ENCODE assay signal across 2 cellular contexts in genomic region chrX:107135965-107136307, GRCh38.
TF ChIP-seq lines count a peak whose summit lies in the region.

No MANE protein-coding gene starts in this region.

TF ChIP-seq in IMR-90, 13 proteins besides CTCF, POLR2A, EP300 and RAD21:
- TF ChIP-seq USF2 (IDR thresholded peaks at IDR 0.05; ENCODE audit: low read depth, low read length): no peak
- TF ChIP-seq FOS (IDR thresholded peaks at IDR 0.05; ENCODE audit: low read depth, low read length): no peak
- peak; percentile 12; the same call in 1 of the 2 replicates for TF ChIP-seq MAFK (IDR thresholded peaks at IDR 0.05; ENCODE audit: low read depth, low read length)

TF ChIP-seq in K562, 482 proteins besides CTCF, POLR2A, EP300 and RAD21 (continues in another document):
- TF ChIP-seq DNMT1 (IDR thresholded peaks at IDR 0.05): no peak
- TF ChIP-seq ZNF311 (CRISPR knock-in tag; IDR thresholded peaks at IDR 0.05): no peak
- TF ChIP-seq SMARCC2 (IDR thresholded peaks at IDR 0.05; ENCODE audit: low read depth): peak; percentile 78; the same call in 1 of the 2 replicates
- no peak for TF ChIP-seq RBFOX2 (IDR thresholded peaks at IDR 0.05; ENCODE audit: low read depth, low read length)
- TF ChIP-seq BRD9 (IDR thresholded peaks at IDR 0.05; ENCODE audit: low read depth, partially characterized antibody): peak; percentile 47
- TF ChIP-seq GTF2E2 (tag; IDR thresholded peaks at IDR 0.05): peak; percentile 55; the same call in 1 of the 2 replicates
- TF ChIP-seq FOS (IDR thresholded peaks at IDR 0.05; ENCODE audit: extremely low read depth, insufficient read length): no peak
- TF ChIP-seq DDX20 (tag; IDR thresholded peaks at IDR 0.05; ENCODE audit: low read depth): no peak
- peak; percentile 64; the same call in 1 of the 2 replicates for TF ChIP-seq FOSL1 (tag; conservative IDR thresholded peaks at IDR 0.05)
- TF ChIP-seq NCOA2 (IDR thresholded peaks at IDR 0.05; ENCODE audit: partially characterized antibody in 2 of 2): no peak
- TF ChIP-seq KDM1A (IDR thresholded peaks at IDR 0.05): 0 out of 4 replicates have a peak, but pooled peaks of 1 of the 2 experiments have one; percentile 14
- 0 out of 2 replicates have a peak, but pooled peaks have one; percentile 30 for TF ChIP-seq LEF1 (IDR thresholded peaks at IDR 0.05)
- TF ChIP-seq, protein P1, sequence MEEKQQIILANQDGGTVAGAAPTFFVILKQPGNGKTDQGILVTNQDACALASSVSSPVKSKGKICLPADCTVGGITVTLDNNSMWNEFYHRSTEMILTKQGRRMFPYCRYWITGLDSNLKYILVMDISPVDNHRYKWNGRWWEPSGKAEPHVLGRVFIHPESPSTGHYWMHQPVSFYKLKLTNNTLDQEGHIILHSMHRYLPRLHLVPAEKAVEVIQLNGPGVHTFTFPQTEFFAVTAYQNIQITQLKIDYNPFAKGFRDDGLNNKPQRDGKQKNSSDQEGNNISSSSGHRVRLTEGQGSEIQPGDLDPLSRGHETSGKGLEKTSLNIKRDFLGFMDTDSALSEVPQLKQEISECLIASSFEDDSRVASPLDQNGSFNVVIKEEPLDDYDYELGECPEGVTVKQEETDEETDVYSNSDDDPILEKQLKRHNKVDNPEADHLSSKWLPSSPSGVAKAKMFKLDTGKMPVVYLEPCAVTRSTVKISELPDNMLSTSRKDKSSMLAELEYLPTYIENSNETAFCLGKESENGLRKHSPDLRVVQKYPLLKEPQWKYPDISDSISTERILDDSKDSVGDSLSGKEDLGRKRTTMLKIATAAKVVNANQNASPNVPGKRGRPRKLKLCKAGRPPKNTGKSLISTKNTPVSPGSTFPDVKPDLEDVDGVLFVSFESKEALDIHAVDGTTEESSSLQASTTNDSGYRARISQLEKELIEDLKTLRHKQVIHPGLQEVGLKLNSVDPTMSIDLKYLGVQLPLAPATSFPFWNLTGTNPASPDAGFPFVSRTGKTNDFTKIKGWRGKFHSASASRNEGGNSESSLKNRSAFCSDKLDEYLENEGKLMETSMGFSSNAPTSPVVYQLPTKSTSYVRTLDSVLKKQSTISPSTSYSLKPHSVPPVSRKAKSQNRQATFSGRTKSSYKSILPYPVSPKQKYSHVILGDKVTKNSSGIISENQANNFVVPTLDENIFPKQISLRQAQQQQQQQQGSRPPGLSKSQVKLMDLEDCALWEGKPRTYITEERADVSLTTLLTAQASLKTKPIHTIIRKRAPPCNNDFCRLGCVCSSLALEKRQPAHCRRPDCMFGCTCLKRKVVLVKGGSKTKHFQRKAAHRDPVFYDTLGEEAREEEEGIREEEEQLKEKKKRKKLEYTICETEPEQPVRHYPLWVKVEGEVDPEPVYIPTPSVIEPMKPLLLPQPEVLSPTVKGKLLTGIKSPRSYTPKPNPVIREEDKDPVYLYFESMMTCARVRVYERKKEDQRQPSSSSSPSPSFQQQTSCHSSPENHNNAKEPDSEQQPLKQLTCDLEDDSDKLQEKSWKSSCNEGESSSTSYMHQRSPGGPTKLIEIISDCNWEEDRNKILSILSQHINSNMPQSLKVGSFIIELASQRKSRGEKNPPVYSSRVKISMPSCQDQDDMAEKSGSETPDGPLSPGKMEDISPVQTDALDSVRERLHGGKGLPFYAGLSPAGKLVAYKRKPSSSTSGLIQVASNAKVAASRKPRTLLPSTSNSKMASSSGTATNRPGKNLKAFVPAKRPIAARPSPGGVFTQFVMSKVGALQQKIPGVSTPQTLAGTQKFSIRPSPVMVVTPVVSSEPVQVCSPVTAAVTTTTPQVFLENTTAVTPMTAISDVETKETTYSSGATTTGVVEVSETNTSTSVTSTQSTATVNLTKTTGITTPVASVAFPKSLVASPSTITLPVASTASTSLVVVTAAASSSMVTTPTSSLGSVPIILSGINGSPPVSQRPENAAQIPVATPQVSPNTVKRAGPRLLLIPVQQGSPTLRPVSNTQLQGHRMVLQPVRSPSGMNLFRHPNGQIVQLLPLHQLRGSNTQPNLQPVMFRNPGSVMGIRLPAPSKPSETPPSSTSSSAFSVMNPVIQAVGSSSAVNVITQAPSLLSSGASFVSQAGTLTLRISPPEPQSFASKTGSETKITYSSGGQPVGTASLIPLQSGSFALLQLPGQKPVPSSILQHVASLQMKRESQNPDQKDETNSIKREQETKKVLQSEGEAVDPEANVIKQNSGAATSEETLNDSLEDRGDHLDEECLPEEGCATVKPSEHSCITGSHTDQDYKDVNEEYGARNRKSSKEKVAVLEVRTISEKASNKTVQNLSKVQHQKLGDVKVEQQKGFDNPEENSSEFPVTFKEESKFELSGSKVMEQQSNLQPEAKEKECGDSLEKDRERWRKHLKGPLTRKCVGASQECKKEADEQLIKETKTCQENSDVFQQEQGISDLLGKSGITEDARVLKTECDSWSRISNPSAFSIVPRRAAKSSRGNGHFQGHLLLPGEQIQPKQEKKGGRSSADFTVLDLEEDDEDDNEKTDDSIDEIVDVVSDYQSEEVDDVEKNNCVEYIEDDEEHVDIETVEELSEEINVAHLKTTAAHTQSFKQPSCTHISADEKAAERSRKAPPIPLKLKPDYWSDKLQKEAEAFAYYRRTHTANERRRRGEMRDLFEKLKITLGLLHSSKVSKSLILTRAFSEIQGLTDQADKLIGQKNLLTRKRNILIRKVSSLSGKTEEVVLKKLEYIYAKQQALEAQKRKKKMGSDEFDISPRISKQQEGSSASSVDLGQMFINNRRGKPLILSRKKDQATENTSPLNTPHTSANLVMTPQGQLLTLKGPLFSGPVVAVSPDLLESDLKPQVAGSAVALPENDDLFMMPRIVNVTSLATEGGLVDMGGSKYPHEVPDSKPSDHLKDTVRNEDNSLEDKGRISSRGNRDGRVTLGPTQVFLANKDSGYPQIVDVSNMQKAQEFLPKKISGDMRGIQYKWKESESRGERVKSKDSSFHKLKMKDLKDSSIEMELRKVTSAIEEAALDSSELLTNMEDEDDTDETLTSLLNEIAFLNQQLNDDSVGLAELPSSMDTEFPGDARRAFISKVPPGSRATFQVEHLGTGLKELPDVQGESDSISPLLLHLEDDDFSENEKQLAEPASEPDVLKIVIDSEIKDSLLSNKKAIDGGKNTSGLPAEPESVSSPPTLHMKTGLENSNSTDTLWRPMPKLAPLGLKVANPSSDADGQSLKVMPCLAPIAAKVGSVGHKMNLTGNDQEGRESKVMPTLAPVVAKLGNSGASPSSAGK (IDR thresholded peaks at IDR 0.05): 0 out of 2 replicates have a peak, but pooled peaks have one; percentile 11
- no peak for TF ChIP-seq KLF13 (tag; IDR thresholded peaks at IDR 0.05; ENCODE audit: borderline replicate concordance, low read depth)
- TF ChIP-seq ZFPM2 (CRISPR knock-in tag; IDR thresholded peaks at IDR 0.05): no peak
- no peak for TF ChIP-seq ZNF263 (CRISPR knock-in tag; IDR thresholded peaks at IDR 0.05; ENCODE audit: borderline replicate concordance)
- peak; percentile 7; the same call in 1 of the 2 replicates for TF ChIP-seq ATF3 (IDR thresholded peaks at IDR 0.05)
- no peak for TF ChIP-seq ATF3 (CRISPR knock-in tag; conservative IDR thresholded peaks at IDR 0.05)
- peak; percentile 33; the same call in 1 of the 2 replicates for TF ChIP-seq DPF2 (IDR thresholded peaks at IDR 0.05)
- TF ChIP-seq MAFK (IDR thresholded peaks at IDR 0.05; ENCODE audit: low read length): peak; percentile 7; the same call in 1 of the 2 replicates
- no peak for TF ChIP-seq ZNF766 (CRISPR knock-in tag; conservative IDR thresholded peaks at IDR 0.05)
- TF ChIP-seq ZNF431 (CRISPR knock-in tag; IDR thresholded peaks at IDR 0.05): no peak
- TF ChIP-seq, protein P2, sequence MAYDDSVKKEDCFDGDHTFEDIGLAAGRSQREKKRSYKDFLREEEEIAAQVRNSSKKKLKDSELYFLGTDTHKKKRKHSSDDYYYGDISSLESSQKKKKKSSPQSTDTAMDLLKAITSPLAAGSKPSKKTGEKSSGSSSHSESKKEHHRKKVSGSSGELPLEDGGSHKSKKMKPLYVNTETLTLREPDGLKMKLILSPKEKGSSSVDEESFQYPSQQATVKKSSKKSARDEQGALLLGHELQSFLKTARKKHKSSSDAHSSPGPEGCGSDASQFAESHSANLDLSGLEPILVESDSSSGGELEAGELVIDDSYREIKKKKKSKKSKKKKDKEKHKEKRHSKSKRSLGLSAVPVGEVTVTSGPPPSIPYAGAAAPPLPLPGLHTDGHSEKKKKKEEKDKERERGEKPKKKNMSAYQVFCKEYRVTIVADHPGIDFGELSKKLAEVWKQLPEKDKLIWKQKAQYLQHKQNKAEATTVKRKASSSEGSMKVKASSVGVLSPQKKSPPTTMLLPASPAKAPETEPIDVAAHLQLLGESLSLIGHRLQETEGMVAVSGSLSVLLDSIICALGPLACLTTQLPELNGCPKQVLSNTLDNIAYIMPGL (CRISPR knock-in tag; IDR thresholded peaks at IDR 0.05): no peak
- no peak for TF ChIP-seq YY1 (IDR thresholded peaks at IDR 0.05; ENCODE audit: borderline replicate concordance in 1 of 3, control insufficient read depth in 1 of 3, extremely low read depth in 1 of 3, insufficient read depth in 3 of 3, insufficient read length in 1 of 3, insufficient replicate concordance in 2 of 3, low read depth in 1 of 3, low read length in 2 of 3)
- peak; percentile 34; the same call in 1 of the 2 replicates for TF ChIP-seq NFRKB (IDR thresholded peaks at IDR 0.05; ENCODE audit: low read depth)
- no peak for TF ChIP-seq HIVEP1 (CRISPR knock-in tag; IDR thresholded peaks at IDR 0.05)
- TF ChIP-seq C11orf30 (IDR thresholded peaks at IDR 0.05; ENCODE audit: low read depth): peak; percentile 93
- TF ChIP-seq ZNF668 (CRISPR knock-in tag; IDR thresholded peaks at IDR 0.05): no peak
- TF ChIP-seq ZKSCAN1 (IDR thresholded peaks at IDR 0.05; ENCODE audit: low read depth, low read length): no peak
- no peak for TF ChIP-seq TFAP4 (CRISPR knock-in tag; IDR thresholded peaks at IDR 0.05; ENCODE audit: borderline replicate concordance)
- TF ChIP-seq CREM (IDR thresholded peaks at IDR 0.05; ENCODE audit: low read depth): no peak
- no peak for TF ChIP-seq POLR3A (IDR thresholded peaks at IDR 0.05; ENCODE audit: borderline replicate concordance, extremely low read depth, insufficient read depth, insufficient read length)
- no peak for TF ChIP-seq RFX5 (IDR thresholded peaks at IDR 0.05; ENCODE audit: low read depth, low read length)
- no peak for TF ChIP-seq SNRNP70 (optimal IDR thresholded peaks at IDR 0.05; ENCODE audit: low read depth, low read length)
- TF ChIP-seq PTBP1 (IDR thresholded peaks at IDR 0.05; ENCODE audit: low read depth, low read length): no peak
- no peak for TF ChIP-seq CHCHD3 (CRISPR knock-in tag; IDR thresholded peaks at IDR 0.05)
- TF ChIP-seq, protein P3, sequence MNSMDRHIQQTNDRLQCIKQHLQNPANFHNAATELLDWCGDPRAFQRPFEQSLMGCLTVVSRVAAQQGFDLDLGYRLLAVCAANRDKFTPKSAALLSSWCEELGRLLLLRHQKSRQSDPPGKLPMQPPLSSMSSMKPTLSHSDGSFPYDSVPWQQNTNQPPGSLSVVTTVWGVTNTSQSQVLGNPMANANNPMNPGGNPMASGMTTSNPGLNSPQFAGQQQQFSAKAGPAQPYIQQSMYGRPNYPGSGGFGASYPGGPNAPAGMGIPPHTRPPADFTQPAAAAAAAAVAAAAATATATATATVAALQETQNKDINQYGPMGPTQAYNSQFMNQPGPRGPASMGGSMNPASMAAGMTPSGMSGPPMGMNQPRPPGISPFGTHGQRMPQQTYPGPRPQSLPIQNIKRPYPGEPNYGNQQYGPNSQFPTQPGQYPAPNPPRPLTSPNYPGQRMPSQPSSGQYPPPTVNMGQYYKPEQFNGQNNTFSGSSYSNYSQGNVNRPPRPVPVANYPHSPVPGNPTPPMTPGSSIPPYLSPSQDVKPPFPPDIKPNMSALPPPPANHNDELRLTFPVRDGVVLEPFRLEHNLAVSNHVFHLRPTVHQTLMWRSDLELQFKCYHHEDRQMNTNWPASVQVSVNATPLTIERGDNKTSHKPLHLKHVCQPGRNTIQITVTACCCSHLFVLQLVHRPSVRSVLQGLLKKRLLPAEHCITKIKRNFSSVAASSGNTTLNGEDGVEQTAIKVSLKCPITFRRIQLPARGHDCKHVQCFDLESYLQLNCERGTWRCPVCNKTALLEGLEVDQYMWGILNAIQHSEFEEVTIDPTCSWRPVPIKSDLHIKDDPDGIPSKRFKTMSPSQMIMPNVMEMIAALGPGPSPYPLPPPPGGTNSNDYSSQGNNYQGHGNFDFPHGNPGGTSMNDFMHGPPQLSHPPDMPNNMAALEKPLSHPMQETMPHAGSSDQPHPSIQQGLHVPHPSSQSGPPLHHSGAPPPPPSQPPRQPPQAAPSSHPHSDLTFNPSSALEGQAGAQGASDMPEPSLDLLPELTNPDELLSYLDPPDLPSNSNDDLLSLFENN (IDR thresholded peaks at IDR 0.05; ENCODE audit: low read depth in 2 of 2, low read length in 2 of 2): no peak
- TF ChIP-seq MAFF (IDR thresholded peaks at IDR 0.05; ENCODE audit: low read length): 0 out of 2 replicates have a peak, but pooled peaks have one; percentile 6
- TF ChIP-seq ARHGAP35 (IDR thresholded peaks at IDR 0.05; ENCODE audit: partially characterized antibody): no peak
- no peak for TF ChIP-seq POLR2H (tag; IDR thresholded peaks at IDR 0.05; ENCODE audit: low read depth)
- TF ChIP-seq RBM22 (IDR thresholded peaks at IDR 0.05; ENCODE audit: low read depth, low read length, poor library complexity, severe bottlenecking): no peak
- no peak for TF ChIP-seq ZNF717 (CRISPR knock-in tag; IDR thresholded peaks at IDR 0.05)
- peak; percentile 77 for TF ChIP-seq MAFG (tag; conservative IDR thresholded peaks at IDR 0.05)
- no peak for TF ChIP-seq ZBTB12 (CRISPR knock-in tag; IDR thresholded peaks at IDR 0.05)
- no peak for TF ChIP-seq PHTF2 (CRISPR knock-in tag; IDR thresholded peaks at IDR 0.05)
- TF ChIP-seq TRIM24 (IDR thresholded peaks at IDR 0.05): 0 out of 4 replicates have a peak, but pooled peaks of 1 of the 2 experiments have one; percentile 3
